16 cellular contexts compared by ENCODE assay signal in the genomic region with DNA sequence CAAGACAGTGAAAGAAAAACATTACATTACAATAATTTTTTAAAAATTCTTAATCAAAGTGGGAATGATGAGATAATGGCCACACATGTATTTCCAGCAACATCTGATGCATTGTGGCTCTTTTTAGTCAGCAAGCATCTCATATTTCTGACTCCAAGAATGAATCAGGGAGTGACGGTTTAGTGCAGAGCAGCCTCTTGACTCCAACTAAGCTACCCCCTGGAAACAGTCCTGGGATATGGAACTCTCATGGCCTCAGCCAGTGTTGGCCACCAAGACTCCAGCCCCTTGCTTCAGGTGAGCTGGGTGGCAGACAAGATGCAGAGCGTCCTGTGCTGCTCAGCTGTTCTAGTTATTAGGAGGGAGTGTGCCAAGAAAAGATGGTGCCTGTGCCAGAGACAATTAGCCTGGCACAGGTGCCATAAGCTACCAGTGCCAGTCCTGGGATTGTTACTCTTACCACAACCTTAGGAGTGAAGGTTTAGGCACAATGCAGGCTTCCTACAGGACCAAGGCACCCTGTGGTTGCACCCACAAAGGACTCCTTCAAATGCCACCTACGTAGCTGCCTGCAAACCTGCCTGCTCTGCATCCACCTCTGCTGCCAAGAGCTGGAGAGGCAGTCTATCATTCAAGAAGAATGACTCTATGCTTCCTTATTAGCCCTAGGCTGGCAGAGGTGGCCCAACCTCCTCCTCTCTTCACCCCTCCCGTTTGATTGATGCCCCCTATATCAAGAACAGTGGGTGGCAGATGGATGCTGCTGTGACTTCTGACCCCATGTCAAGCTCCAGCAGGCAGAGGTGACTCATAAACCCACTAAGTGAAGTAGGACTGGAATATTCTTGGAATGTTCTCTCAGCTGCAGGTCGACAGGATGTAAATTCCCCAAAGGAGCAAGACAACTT. TPM values are rescaled to one million over a fixed set of nuclear protein-coding genes. Genes with fewer than 3 reads are reported as not detected.
A peak's percentile ranks its signal among the peaks of the same experiment; 100 is the strongest.
DNase-seq lines count a peak whose midpoint lies in the region; ATAC-seq and TF ChIP-seq lines count a peak whose summit lies in the region.
"Had no signal": no experiment of that assay in that cellular context is flagged by ENCODE, and none has a peak within 500 bp of the region (broad histone marks: within the 10 kb centered on the region; RNA-seq: fewer than 3 reads in every experiment).

No MANE protein-coding gene starts in this region.

- no peak for ATAC-seq in natural killer cell treated with Interleukin-12 subunit alpha and Interleukin-12 subunit beta and Interleukin-15 and Interleukin-18, amount 100 ng/mL, for 72 hours
- no peak for ATAC-seq in HG03039 (IDR thresholded peaks at IDR 0.05; ENCODE audit: unreplicated experiment)
- ATAC-seq: activated T-cell treated with anti-CD3 and anti-CD28 coated beads, Interleukin-2, amount 50 U/mL, for 4 hours; CD8-positive, alpha-beta T cell; left lung; stimulated activated memory B cell treated with anti-CD40 and anti-IgM and Interleukin-4, amounts not matched to agents 10 μg/mL and 1 μg/mL and 100 μg/mL, for 72 hours had no signal

- TF ChIP-seq CTCF in choroid plexus epithelial cell (conservative IDR thresholded peaks at IDR 0.05; ENCODE audit: low read depth, low read length), result no peak
- TF ChIP-seq CTCF in glutamatergic neuron (IDR thresholded peaks at IDR 0.05; ENCODE audit: partially characterized antibody, unreplicated experiment), result no peak

- no peak overlapping the region for H2BK120ac ChIP-seq in mesendoderm (ENCODE audit: low read depth, low read length)

- in situ Hi-C loops in G401 (cut with HindIII; ENCODE audit: low sequenced_read_pairs), result no loop called here

- H3K27me3 ChIP-seq in mesendoderm (ENCODE audit: insufficient read depth, low read length, poor library complexity), result no peaks in the 10 kb centered on the region
- H3K27me3 ChIP-seq: left lung had no signal

- H2AK5ac ChIP-seq in mesendoderm (ENCODE audit: low read length), result no peak overlapping the region

- no peaks in the 10 kb centered on the region for H3K79me2 ChIP-seq in mesendoderm (ENCODE audit: control insufficient read depth, insufficient read depth, low read length)

- no peaks in the 10 kb centered on the region for H3K79me1 ChIP-seq in mesendoderm (ENCODE audit: low read length)

- no peak overlapping the region for H3K23ac ChIP-seq in mesendoderm (ENCODE audit: low read length)

- no peak overlapping the region for H3K9ac ChIP-seq in mesendoderm (ENCODE audit: low read length)

- peaks cover 8% of the 10 kb centered on the region for H3K9me3 Mint-ChIP-seq in natural killer cell treated with Interleukin-12 subunit alpha and Interleukin-12 subunit beta and Interleukin-15 and Interleukin-18, amount 100 ng/mL, for 72 hours
- H3K9me3 Mint-ChIP-seq in glutamatergic neuron (ENCODE audit: unreplicated experiment), result no peaks in the 10 kb centered on the region
- H3K9me3 Mint-ChIP-seq: CD8-positive, alpha-beta T cell; H9; stimulated activated memory B cell treated with anti-CD40 and anti-IgM and Interleukin-4, amounts not matched to agents 10 μg/mL and 1 μg/mL and 100 μg/mL, for 72 hours had no signal

- no CpG with 5 or more reads among the region's 5 CpGs for WGBS in mesendoderm (ENCODE audit: extremely low coverage, insufficient coverage, low lambda C conversion rate)

- no peak overlapping the region for H3K4me3 Mint-ChIP-seq in natural killer cell treated with Interleukin-12 subunit alpha and Interleukin-12 subunit beta and Interleukin-15 and Interleukin-18, amount 100 ng/mL, for 72 hours
- no peak overlapping the region for H3K4me3 Mint-ChIP-seq in glutamatergic neuron (ENCODE audit: unreplicated experiment)
- H3K4me3 Mint-ChIP-seq: activated T-cell treated with anti-CD3 and anti-CD28 coated beads, Interleukin-2, amount 50 U/mL, for 4 hours; CD8-positive, alpha-beta T cell; H9; stimulated activated memory B cell treated with anti-CD40 and anti-IgM and Interleukin-4, amounts not matched to agents 10 μg/mL and 1 μg/mL and 100 μg/mL, for 72 hours had no signal

- H2BK5ac ChIP-seq in mesendoderm (ENCODE audit: low read length), result no peak overlapping the region

- no peak overlapping the region for H3K56ac ChIP-seq in mesendoderm (ENCODE audit: low read length)

- DNase-seq in G401 (ENCODE audit: low spot score) (peak; percentile 75), NCI-H69 (lab: John Stamatoyannopoulos, UW) (peak; percentile 27), choroid plexus epithelial cell (ENCODE audit: low read depth) (peak; percentile 65), mesendoderm (peak; percentile 72), glutamatergic neuron (no peak), NCI-H82 (lab: John Stamatoyannopoulos, UW) (no peak)
- DNase-seq in natural killer cell treated with Interleukin-12 subunit alpha and Interleukin-12 subunit beta and Interleukin-15 and Interleukin-18, amount 100 ng/mL, for 72 hours (ENCODE audit: low spot score), result no peak
- DNase-seq: activated CD4-positive, CD25-positive, alpha-beta regulatory T cell; activated T-cell treated with anti-CD3 and anti-CD28 coated beads, Interleukin-2, amount 50 U/mL, for 4 hours; CD8-positive, alpha-beta T cell; H9; left lung; NCI-H345; SHP77 had no signal

- no peaks in the 10 kb centered on the region for H3K36me3 Mint-ChIP-seq in natural killer cell treated with Interleukin-12 subunit alpha and Interleukin-12 subunit beta and Interleukin-15 and Interleukin-18, amount 100 ng/mL, for 72 hours
- H3K36me3 Mint-ChIP-seq in glutamatergic neuron (ENCODE audit: unreplicated experiment), result no peaks in the 10 kb centered on the region
- H3K36me3 Mint-ChIP-seq: CD8-positive, alpha-beta T cell; stimulated activated memory B cell treated with anti-CD40 and anti-IgM and Interleukin-4, amounts not matched to agents 10 μg/mL and 1 μg/mL and 100 μg/mL, for 72 hours had no signal

- H3K4me3 ChIP-seq in choroid plexus epithelial cell (ENCODE audit: low read depth, low read length) (no peak overlapping the region), mesendoderm (ENCODE audit: low read length) (no peak overlapping the region)
- H3K4me3 ChIP-seq: left lung had no signal

- H4K5ac ChIP-seq in mesendoderm (ENCODE audit: low read length), result no peak overlapping the region

- H3K27me3 Mint-ChIP-seq in natural killer cell treated with Interleukin-12 subunit alpha and Interleukin-12 subunit beta and Interleukin-15 and Interleukin-18, amount 100 ng/mL, for 72 hours, result no peaks in the 10 kb centered on the region
- H3K27me3 Mint-ChIP-seq in glutamatergic neuron (ENCODE audit: unreplicated experiment), result no peaks in the 10 kb centered on the region

- no peaks in the 10 kb centered on the region for H3K4me1 Mint-ChIP-seq in natural killer cell treated with Interleukin-12 subunit alpha and Interleukin-12 subunit beta and Interleukin-15 and Interleukin-18, amount 100 ng/mL, for 72 hours (ENCODE audit: low read depth in 2 of 2)
- no peaks in the 10 kb centered on the region for H3K4me1 Mint-ChIP-seq in glutamatergic neuron (ENCODE audit: low read depth, unreplicated experiment)
- H3K4me1 Mint-ChIP-seq: stimulated activated memory B cell treated with anti-CD40 and anti-IgM and Interleukin-4, amounts not matched to agents 10 μg/mL and 1 μg/mL and 100 μg/mL, for 72 hours had no signal

- H3K27ac ChIP-seq in mesendoderm (ENCODE audit: low read depth, low read length), result no peak overlapping the region
- H3K27ac ChIP-seq: left lung had no signal

- no peak overlapping the region for H3K4ac ChIP-seq in mesendoderm (ENCODE audit: low read depth, low read length)

- no peak overlapping the region for H3K4me2 ChIP-seq in mesendoderm (ENCODE audit: low read length)

- H2BK15ac ChIP-seq in mesendoderm (replicated peaks; ENCODE audit: low read depth), result no peak overlapping the region

- no peaks in the 10 kb centered on the region for H3K36me3 ChIP-seq in mesendoderm (ENCODE audit: control insufficient read depth, insufficient read depth, low read length)
- H3K36me3 ChIP-seq: left lung had no signal

- H3K18ac ChIP-seq in mesendoderm (ENCODE audit: low read length), result no peak overlapping the region

- no peak overlapping the region for H4K8ac ChIP-seq in mesendoderm (ENCODE audit: low read depth, low read length)

- H3K27ac Mint-ChIP-seq in natural killer cell treated with Interleukin-12 subunit alpha and Interleukin-12 subunit beta and Interleukin-15 and Interleukin-18, amount 100 ng/mL, for 72 hours, result no peak overlapping the region
- no peak overlapping the region for H3K27ac Mint-ChIP-seq in glutamatergic neuron (ENCODE audit: unreplicated experiment)
- H3K27ac Mint-ChIP-seq: CD8-positive, alpha-beta T cell; H9; stimulated activated memory B cell treated with anti-CD40 and anti-IgM and Interleukin-4, amounts not matched to agents 10 μg/mL and 1 μg/mL and 100 μg/mL, for 72 hours had no signal

- no peaks in the 10 kb centered on the region for H3K4me1 ChIP-seq in mesendoderm (ENCODE audit: control insufficient read depth, low read depth, low read length)
- H3K4me1 ChIP-seq: left lung had no signal

RNA-seq across cellular contexts. Expression of a gene that starts 6.0 kb away (rescaled TPM):
- total RNA-seq in G401 (2014; rRNA removed; shearing (Covaris generic)), result 0.71 TPM in 1 of 2 replicates, not detected in the other
- polyA plus RNA-seq in mesendoderm (2013, experiment 1 of 2), result 0.37 TPM
- 0.28 TPM for polyA plus RNA-seq in mesendoderm (2013, experiment 2 of 2)
- total RNA-seq in natural killer cell treated with Interleukin-12 subunit alpha and Interleukin-12 subunit beta and Interleukin-15 and Interleukin-18, amount 100 ng/mL, for 72 hours, result not detected
- 0.93 TPM for total RNA-seq in glutamatergic neuron (ENCODE audit: unreplicated experiment)
- total RNA-seq: activated T-cell treated with anti-CD3 and anti-CD28 coated beads, Interleukin-2, amount 50 U/mL, for 4 hours; CD8-positive, alpha-beta T cell had no signal

Comparison
In these comparisons a context has a peak if more than half of its experiments do, and no peak if none do; other contexts are left out.
1. DNase-seq: peak in G401 (single experiment), NCI-H69 (single experiment), choroid plexus epithelial cell (single experiment) and mesendoderm (single experiment); none in natural killer cell treated with Interleukin-12 subunit alpha and Interleukin-12 subunit beta and Interleukin-15 and Interleukin-18, amount 100 ng/mL, for 72 hours (single experiment), glutamatergic neuron (single experiment) and NCI-H82 (single experiment).